Comparison of ENCODE assay signal across 19 cellular contexts in the genomic region with DNA sequence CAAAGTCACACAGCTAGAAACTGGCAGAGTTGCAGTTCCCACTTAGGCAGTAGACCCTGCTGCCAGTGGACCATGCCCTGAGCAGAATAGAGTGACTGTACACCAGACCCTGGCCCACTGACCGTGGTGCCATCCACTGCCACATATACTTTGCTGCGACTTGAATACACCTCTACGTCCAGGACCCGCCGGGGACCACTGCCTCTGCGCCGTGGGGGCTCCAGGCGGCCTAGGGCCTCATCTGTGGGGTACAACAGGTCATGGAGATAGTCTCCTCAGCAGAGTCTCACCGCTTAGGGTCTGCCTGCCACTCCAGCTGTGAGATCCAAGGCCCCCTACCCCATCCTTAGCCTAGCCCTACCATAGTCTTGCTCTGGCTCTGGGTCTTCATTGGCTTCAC. TPM values are rescaled to one million over a fixed set of nuclear protein-coding genes. Genes with fewer than 3 reads are reported as not detected.
A peak's percentile ranks its signal among the peaks of the same experiment; 100 is the strongest.
DNase-seq lines count a peak whose midpoint lies in the region; ATAC-seq and TF ChIP-seq lines count a peak whose summit lies in the region.
"Had no signal": no experiment of that assay in that cellular context is flagged by ENCODE, and none has a peak within 500 bp of the region (broad histone marks: within the 10 kb centered on the region; RNA-seq: fewer than 3 reads in every experiment).

No MANE protein-coding gene starts in this region.

- no TSS peak for BruUV-seq in PC-3 (replicated peaks; lab: Mats Ljungman, UMichigan)

- no peak overlapping the region for H2AFZ ChIP-seq in PC-3 (ENCODE audit: low read length)

- H3K4me1 ChIP-seq in PC-3 (ENCODE audit: insufficient read depth, low read length) (peaks cover 9% of the 10 kb centered on the region), endodermal cell (ENCODE audit: control insufficient read depth, insufficient read depth, low read length) (no peaks in the 10 kb centered on the region)

- TF ChIP-seq CTCF in PC-3 (conservative IDR thresholded peaks at IDR 0.05; ENCODE audit: low read depth, low read length) (no peak), endodermal cell (conservative IDR thresholded peaks at IDR 0.05) (no peak), progenitor cell of endocrine pancreas (IDR thresholded peaks at IDR 0.05; ENCODE audit: unreplicated experiment) (no peak)

- H3K4me3 ChIP-seq in PC-3 (ENCODE audit: low read length), result no peak overlapping the region
- peak overlapping the region; percentile 91 for H3K4me3 ChIP-seq in endodermal cell (ENCODE audit: low read length)

- no peak for DNase-seq in activated T-cell treated with anti-CD3 and anti-CD28 coated beads, Interleukin-2, amount 50 U/mL, for 24 hours
- no peak for DNase-seq in activated T-cell treated with anti-CD3 and anti-CD28 coated beads, Interleukin-2, amount 50 U/mL, for 1 hour
- DNase-seq in PC-3, result no peak
- no peak for DNase-seq in endodermal cell
- DNase-seq in progenitor cell of endocrine pancreas (ENCODE audit: low spot score, unreplicated experiment), result no peak
- no peak for DNase-seq in NAMALWA (ENCODE audit: low spot score)
- no peak for DNase-seq in AG08396 (ENCODE audit: low spot score)
- DNase-seq: amniotic stem cell; DMS153; heart left ventricle; KBM-7; NCI-H1436; stimulated activated CD4-positive, alpha-beta T cell treated with anti-CD3 and anti-CD28 coated beads, Interleukin-4, amount 100 ng/mL, for 24 hours had no signal

- H3K4me1 Mint-ChIP-seq in activated T-cell treated with anti-CD3 and anti-CD28 coated beads, Interleukin-2, amount 50 U/mL, for 24 hours (ENCODE audit: low read depth), result peaks cover 23% of the 10 kb centered on the region
- H3K4me1 Mint-ChIP-seq in endodermal cell (peaks cover 6% of the 10 kb centered on the region), progenitor cell of endocrine pancreas (ENCODE audit: low read depth) (peaks cover 7% of the 10 kb centered on the region)

- H3K27me3 Mint-ChIP-seq in activated T-cell treated with anti-CD3 and anti-CD28 coated beads, Interleukin-2, amount 50 U/mL, for 24 hours, result no peaks in the 10 kb centered on the region
- H3K27me3 Mint-ChIP-seq in endodermal cell (ENCODE audit: insufficient read depth) (no peaks in the 10 kb centered on the region), progenitor cell of endocrine pancreas (no peaks in the 10 kb centered on the region)

- no peaks in the 10 kb centered on the region for H3K9me3 Mint-ChIP-seq in activated T-cell treated with anti-CD3 and anti-CD28 coated beads, Interleukin-2, amount 50 U/mL, for 24 hours
- H3K9me3 Mint-ChIP-seq in endodermal cell (no peaks in the 10 kb centered on the region), progenitor cell of endocrine pancreas (ENCODE audit: low read depth) (no peaks in the 10 kb centered on the region)

- no peaks in the 10 kb centered on the region for H3F3A ChIP-seq in PC-3 (ENCODE audit: low read length, unreplicated experiment)

- CTCF ChIA-PET in PC-3 (lab: Charles Lee), result no interaction called here

- WGBS in endodermal cell (ENCODE audit: insufficient coverage in 1 of 2, insufficient read length in 1 of 2), 2 experiments, result 95% methylated on average over 9 of the region's 9 CpGs

- no peaks in the 10 kb centered on the region for H3K9me3 ChIP-seq in PC-3 (ENCODE audit: low read length)
- no peaks in the 10 kb centered on the region for H3K9me3 ChIP-seq in endodermal cell (ENCODE audit: control insufficient read depth, low read length)
- H3K9me3 ChIP-seq: esophagus muscularis mucosa, heart left ventricle, vagina had no signal

- H3K36me3 Mint-ChIP-seq in activated T-cell treated with anti-CD3 and anti-CD28 coated beads, Interleukin-2, amount 50 U/mL, for 24 hours (ENCODE audit: low read depth), result peaks cover 60% of the 10 kb centered on the region
- H3K36me3 Mint-ChIP-seq in endodermal cell (ENCODE audit: low read depth) (peaks cover 31% of the 10 kb centered on the region), progenitor cell of endocrine pancreas (ENCODE audit: insufficient read depth) (peaks cover 4% of the 10 kb centered on the region)

- no peaks in the 10 kb centered on the region for H3K9me2 ChIP-seq in PC-3 (replicated peaks; ENCODE audit: low read length)

- peaks cover 3% of the 10 kb centered on the region for H3K36me3 ChIP-seq in PC-3 (ENCODE audit: low read depth, low read length)
- peaks cover 32% of the 10 kb centered on the region for H3K36me3 ChIP-seq in endodermal cell (ENCODE audit: control insufficient read depth, insufficient read depth, low read length)

- intact Hi-C loops in PC-3 (cut with micrococcal nuclease), result no loop called here

- H3K27ac ChIP-seq in PC-3 (ENCODE audit: low read length) (no peak overlapping the region), endodermal cell (ENCODE audit: low read depth, low read length) (no peak overlapping the region)

- POLR2A ChIA-PET in PC-3 (lab: Charles Lee; ENCODE audit: unreplicated experiment), result interaction anchor here (0.6 kb wide), 1 partner anchor 19 kb away, joined by 3 read pairs; no protein-coding TSS in a partner anchor

- ATAC-seq in PC-3, result no peak
- no peak for ATAC-seq in GM19023 (IDR thresholded peaks at IDR 0.05; ENCODE audit: unreplicated experiment)
- ATAC-seq: heart left ventricle, sciatic nerve had no signal

- H3K79me2 ChIP-seq in PC-3 (ENCODE audit: low read length), result peaks cover 23% of the 10 kb centered on the region

- peak overlapping the region; percentile 88 for H3K4me3 Mint-ChIP-seq in activated T-cell treated with anti-CD3 and anti-CD28 coated beads, Interleukin-2, amount 50 U/mL, for 24 hours
- H3K4me3 Mint-ChIP-seq in endodermal cell (no peak overlapping the region), progenitor cell of endocrine pancreas (ENCODE audit: low read depth) (peak overlapping the region; percentile 81)

- H3K4me2 ChIP-seq in PC-3 (ENCODE audit: low read length), result 0 out of 2 replicates have a peak overlapping the region, but pooled peaks have one; percentile 86

- peak overlapping the region; percentile 92 for H3K27ac Mint-ChIP-seq in activated T-cell treated with anti-CD3 and anti-CD28 coated beads, Interleukin-2, amount 50 U/mL, for 24 hours
- H3K27ac Mint-ChIP-seq in endodermal cell, result no peak overlapping the region
- no peak overlapping the region for H3K27ac Mint-ChIP-seq in progenitor cell of endocrine pancreas

- H3K27me3 ChIP-seq in PC-3 (ENCODE audit: low read length), result no peaks in the 10 kb centered on the region
- no peaks in the 10 kb centered on the region for H3K27me3 ChIP-seq in endodermal cell (ENCODE audit: control insufficient read depth, insufficient read depth, low read length, poor library complexity, severe bottlenecking)
- H3K27me3 ChIP-seq: esophagus muscularis mucosa, heart left ventricle, vagina had no signal

- H3K9ac ChIP-seq in PC-3 (ENCODE audit: low read length) (no peak overlapping the region), endodermal cell (ENCODE audit: extremely low read depth, low read length, poor library complexity, severe bottlenecking) (no peak overlapping the region)

- no peaks in the 10 kb centered on the region for H4K20me1 ChIP-seq in PC-3 (ENCODE audit: low read length)

RNA-seq across cellular contexts. Expression of a gene that starts 1.6 kb away (rescaled TPM):
- total RNA-seq in PC-3 (2014; rRNA removed) (84.8 and 92.5 TPM in 2 replicates), endodermal cell (100 to 1,000 TPM; 101 TPM), progenitor cell of endocrine pancreas (101 and 102 TPM in 2 replicates)
- 87.1 TPM for polyA plus RNA-seq in endodermal cell (2013, experiment 1 of 2)
- 75.8 TPM for polyA plus RNA-seq in endodermal cell (2013, experiment 2 of 2)

RNA-seq across cellular contexts. Expression of a gene that starts 6.5 kb away (rescaled TPM):
- total RNA-seq in PC-3 (2014; rRNA removed), result 0.29 TPM in 1 of 2 replicates, not detected in the other
- total RNA-seq in endodermal cell, result 1 to 10 TPM; 3.5 to 6.0 TPM
- polyA plus RNA-seq in endodermal cell (2013, experiment 1 of 2), result 1.6 TPM
- 1.1 TPM for polyA plus RNA-seq in endodermal cell (2013, experiment 2 of 2)
- 1.2 and 2.0 TPM in 2 replicates for total RNA-seq in progenitor cell of endocrine pancreas

RNA-seq across cellular contexts. Expression of a gene that starts 20.3 kb away (rescaled TPM):
- not detected in 2 replicates for total RNA-seq in PC-3 (2014; rRNA removed)
- total RNA-seq in endodermal cell, result not detected
- not detected for polyA plus RNA-seq in endodermal cell (2013, experiment 1 of 2)
- polyA plus RNA-seq in endodermal cell (2013, experiment 2 of 2), result not detected
- not detected in 2 replicates for total RNA-seq in progenitor cell of endocrine pancreas
- total RNA-seq: esophagus muscularis mucosa, H4, heart left ventricle, sciatic nerve, SK-MEL-5, vagina had no signal
- polyA plus RNA-seq: heart left ventricle had no signal

RNA-seq across cellular contexts. Expression of a gene that starts 21.7 kb away (rescaled TPM):
- 33.3 and 33.7 TPM in 2 replicates for total RNA-seq in PC-3 (2014; rRNA removed)
- not detected for total RNA-seq in endodermal cell
- not detected for polyA plus RNA-seq in endodermal cell (2013, experiment 1 of 2)
- polyA plus RNA-seq in endodermal cell (2013, experiment 2 of 2), result not detected
- 4.5 and 8.1 TPM in 2 replicates for total RNA-seq in progenitor cell of endocrine pancreas
- total RNA-seq: SK-MEL-5 had no signal

RNA-seq across cellular contexts. Expression of a gene that starts 51.0 kb away (rescaled TPM):
- 26.0 and 29.4 TPM in 2 replicates for total RNA-seq in PC-3 (2014; rRNA removed)
- total RNA-seq in endodermal cell, result 10 to 100 TPM; 38.6 to 58.3 TPM
- 31.0 TPM for polyA plus RNA-seq in endodermal cell (2013, experiment 1 of 2)
- 30.3 TPM for polyA plus RNA-seq in endodermal cell (2013, experiment 2 of 2)
- total RNA-seq in progenitor cell of endocrine pancreas, result 17.0 and 17.3 TPM in 2 replicates
